7 cellular contexts compared by ENCODE assay signal in the genomic region with DNA sequence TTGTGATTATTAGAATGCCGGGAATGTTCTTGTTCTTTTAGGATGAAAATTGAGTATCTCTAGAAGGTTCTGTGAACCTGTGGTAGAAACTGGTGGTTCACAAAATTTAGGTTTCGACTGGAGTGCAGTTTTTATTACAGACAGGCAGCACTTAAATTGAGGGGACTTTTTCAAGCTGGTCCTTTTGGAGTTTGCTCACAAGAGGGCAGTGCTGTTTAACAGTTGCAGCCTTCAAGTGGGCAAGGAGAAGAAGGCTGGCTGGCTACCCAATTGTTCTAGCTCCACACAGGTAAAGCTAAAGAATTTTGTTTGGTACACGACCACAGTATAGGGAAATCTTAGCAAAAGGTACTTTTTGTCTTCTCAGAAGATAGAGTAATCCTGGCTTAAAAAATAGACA.
DNase-seq lines count a peak whose midpoint lies in the region; ATAC-seq and TF ChIP-seq lines count a peak whose summit lies in the region.

No MANE protein-coding gene starts in this region.

- ATAC-seq in GM21526 (IDR thresholded peaks at IDR 0.05; ENCODE audit: low FRiP score, unreplicated experiment): peak; percentile 77

- no peaks in the 10 kb centered on the region for H4K20me1 ChIP-seq in PC-9 (ENCODE audit: insufficient read depth)

- H3K9me2 ChIP-seq in PC-9 (ENCODE audit: insufficient read depth): no peaks in the 10 kb centered on the region

- H3K9me3 ChIP-seq in PC-9 (ENCODE audit: insufficient read depth, low read depth): no peaks in the 10 kb centered on the region

- POLR2A ChIA-PET in PC-9 (lab: Charles Lee; ENCODE audit: unreplicated experiment): interaction anchor here (0.6 kb wide), 2 partner anchors 65 to 802 kb away, joined by 3 to 4 read pairs; no protein-coding TSS in a partner anchor

- DNase-seq in GF-D8 (lab: John Stamatoyannopoulos, UW): peak; percentile 9
- peak; percentile 28 for DNase-seq in KG1 (lab: John Stamatoyannopoulos, UW)
- DNase-seq in PC-9: peak; percentile 52 to 61
- peak; percentile 74 for DNase-seq in iris pigment epithelial cell (ENCODE audit: low read depth)
- DNase-seq in stimulated activated CD4-positive, alpha-beta T cell treated with anti-CD3 and anti-CD28 coated beads, TNF-alpha, amount 100 ng/mL, for 48 hours (ENCODE audit: low read depth in 3 of 3): peak; percentile 2 to 6 (median 5)

- H3K79me2 ChIP-seq in PC-9 (ENCODE audit: low read depth): no peaks in the 10 kb centered on the region

- BruUV-seq in PC-9 (replicated peaks; lab: Mats Ljungman, UMichigan): no TSS peak

- H3F3A ChIP-seq in PC-9 (ENCODE audit: insufficient read depth, low read depth): no peaks in the 10 kb centered on the region

- intact Hi-C loops in PC-9 (cut with micrococcal nuclease; ENCODE audit: unreplicated experiment): loop anchor here (1.0 to 10.0 kb wide), 3 partner anchors 61 to 639 kb away; partner anchors contain the start of gene SNX13

- H3K9me3 Mint-ChIP-seq in brain: peaks cover 4 to 12% (median 11%) of the 10 kb centered on the region in 5 experiments

- H3K27ac ChIP-seq in PC-9: no peak overlapping the region

- no peaks in the 10 kb centered on the region for H3K36me3 Mint-ChIP-seq in brain

- no peaks in the 10 kb centered on the region for H3K4me1 ChIP-seq in PC-9 (replicated peaks; ENCODE audit: insufficient read depth)

- H3K27me3 ChIP-seq in PC-9 (ENCODE audit: insufficient read depth, low read depth): no peaks in the 10 kb centered on the region

- no peaks in the 10 kb centered on the region for H3K36me3 ChIP-seq in PC-9 (ENCODE audit: low read depth)

- H3K4me2 ChIP-seq in PC-9: peak overlapping the region; percentile 20; the same call in 1 of the 2 replicates

- H2AFZ ChIP-seq in PC-9: peak overlapping the region; percentile 41; the same call in 1 of the 2 replicates

- TF ChIP-seq CTCF in PC-9 (conservative IDR thresholded peaks at IDR 0.05) (peak; percentile 92), brain (conservative IDR thresholded peaks at IDR 0.05) (peak; percentile 79 to 87)

- no peak overlapping the region for H3K4me3 ChIP-seq in PC-9

- H3K4me1 Mint-ChIP-seq in brain: peaks cover 6% of the 10 kb centered on the region

- CTCF ChIA-PET in PC-9 (lab: Charles Lee): interaction anchor here (0.5 to 1.1 kb wide), 8 partner anchors 54 to 1212 kb away, joined by 3 to 12 read pairs (median 3); no protein-coding TSS in a partner anchor

- H3K27ac Mint-ChIP-seq in brain: peak overlapping the region in 1 of 5 experiments; percentile 20

- H3K4me3 Mint-ChIP-seq in brain: no peak overlapping the region

- no peaks in the 10 kb centered on the region for H3K27me3 Mint-ChIP-seq in brain

Comparison
In these comparisons a context has a peak if more than half of its experiments do, and no peak if none do; other contexts are left out.
1. DNase-seq: peak in every context shown above with its lines; median percentile 74 in iris pigment epithelial cell; 56 in PC-9; 28 in KG1; 9 in GF-D8; 5 in stimulated activated CD4-positive, alpha-beta T cell treated with anti-CD3 and anti-CD28 coated beads, TNF-alpha, amount 100 ng/mL, for 48 hours.